ENCODE assay signal across 1 cellular context in genomic region chr18:3706279-3707097, GRCh38.
TF ChIP-seq lines count a peak whose summit lies in the region.

No MANE protein-coding gene starts in this region.

TF ChIP-seq in liver, 16 proteins besides CTCF, POLR2A, EP300 and RAD21 (continued from another document):
- TF ChIP-seq REST (IDR thresholded peaks at IDR 0.05) (no peak), JUND (IDR thresholded peaks at IDR 0.05) (peak in 1 of 2 donors; percentile 28), ATF3 (IDR thresholded peaks at IDR 0.05) (no peak), FOXA1 (IDR thresholded peaks at IDR 0.05) (no peak)
